Comparison of ENCODE assay signal across 11 cellular contexts in the genomic region with DNA sequence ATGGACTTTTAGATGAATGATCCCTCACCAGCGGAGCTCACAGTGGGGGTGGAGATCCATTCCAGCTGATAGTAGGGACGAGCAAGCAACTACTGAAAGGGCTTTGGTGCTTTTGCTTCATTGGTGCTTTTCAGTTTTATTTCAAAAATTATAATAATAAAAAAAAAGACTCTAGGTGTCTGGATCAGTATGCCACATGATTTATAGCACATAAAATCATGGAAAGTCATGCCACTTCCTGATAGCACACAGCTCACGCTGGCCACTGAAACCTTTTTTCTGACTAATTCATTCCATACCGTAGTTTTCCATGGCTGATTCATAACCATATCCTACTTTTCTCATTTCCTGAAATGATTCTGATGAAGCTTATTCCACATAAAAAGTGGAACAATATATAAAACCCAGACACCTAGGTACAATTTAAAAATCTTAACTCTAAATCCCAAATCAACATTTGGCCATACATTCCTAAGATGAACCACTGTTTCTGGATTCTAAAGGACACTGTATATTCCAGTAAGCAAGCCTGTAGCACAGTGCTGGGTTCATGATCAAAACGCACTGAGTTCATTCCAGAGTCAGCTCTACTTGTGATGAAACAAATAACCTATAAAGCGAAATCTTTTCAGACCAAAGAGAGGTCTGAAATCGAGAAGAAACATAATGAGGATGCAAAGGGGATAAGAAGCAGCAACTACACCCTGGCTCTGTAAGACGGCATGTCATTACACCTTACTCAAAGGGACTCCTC. TPM values are rescaled to one million over a fixed set of nuclear protein-coding genes. Genes with fewer than 3 reads are reported as not detected.
DNase-seq lines count a peak whose midpoint lies in the region; ATAC-seq and TF ChIP-seq lines count a peak whose summit lies in the region.
"Had no signal": no experiment of that assay in that cellular context is flagged by ENCODE, and none has a peak within 500 bp of the region (broad histone marks: within the 10 kb centered on the region; RNA-seq: fewer than 3 reads in every experiment).

No MANE protein-coding gene starts in this region.

- H3K9me3 Mint-ChIP-seq in nephron, result peaks cover 10% of the 10 kb centered on the region
- no peaks in the 10 kb centered on the region for H3K9me3 Mint-ChIP-seq in CD4-positive, alpha-beta T cell

- H3K4me1 ChIP-seq in PC-3 (ENCODE audit: insufficient read depth, low read length) (peaks cover 31% of the 10 kb centered on the region), ovary (ENCODE audit: insufficient read depth) (no peaks in the 10 kb centered on the region)

- DNase-seq in Daoy (ENCODE audit: low read depth) (peak; percentile 78), PC-3 (peak; percentile 90), dermis blood vessel endothelial cell (peak; percentile 92), ovary (no peak)
- DNase-seq in stimulated activated CD4-positive, alpha-beta T cell treated with anti-CD3 and anti-CD28 coated beads, Interleukin-4, amount 100 ng/mL, for 24 hours, result no peak
- no peak for DNase-seq in CD4-positive, alpha-beta T cell
- no peak for DNase-seq in NK-92 treated with Interleukin-12 subunit alpha and Interleukin-12 subunit beta, amount 100 ng/mL, for 24 hours (lab: John Stamatoyannopoulos, UW)
- DNase-seq: heart left ventricle, NCI-H1930 had no signal

- H3K4me3 ChIP-seq in PC-3 (ENCODE audit: low read length), result peak overlapping the region; percentile 36; the same call in 1 of the 2 replicates
- H3K4me3 ChIP-seq in ovary, result no peak overlapping the region
- H3K4me3 ChIP-seq: heart left ventricle had no signal

- H2AFZ ChIP-seq in PC-3 (ENCODE audit: low read length), result peak overlapping the region; percentile 68

- peak overlapping the region; percentile 36 to 71 (median 68) for H3K27ac Mint-ChIP-seq in nephron
- H3K27ac Mint-ChIP-seq in CD4-positive, alpha-beta T cell, result no peak overlapping the region
- H3K27ac Mint-ChIP-seq: T-helper 1 cell treated with Interleukin-12 subunit alpha and Interleukin-12 subunit beta and Interleukin-4 antibody, amounts not matched to agents 30 μg/mL and 1 μg/mL, for 36 hours had no signal

- no peaks in the 10 kb centered on the region for H3K9me2 ChIP-seq in PC-3 (replicated peaks; ENCODE audit: low read length)

- no peaks in the 10 kb centered on the region for H3K79me2 ChIP-seq in PC-3 (ENCODE audit: low read length)

- H3K36me3 Mint-ChIP-seq in nephron (ENCODE audit: low read depth), result peaks cover 12% of the 10 kb centered on the region
- H3K36me3 Mint-ChIP-seq in CD4-positive, alpha-beta T cell (ENCODE audit: low read depth), result peaks cover 8% of the 10 kb centered on the region

- no peaks in the 10 kb centered on the region for H4K20me1 ChIP-seq in PC-3 (ENCODE audit: low read length)

- peak overlapping the region in 1 of 3 experiments; percentile 13 for H3K4me3 Mint-ChIP-seq in nephron
- no peak overlapping the region for H3K4me3 Mint-ChIP-seq in CD4-positive, alpha-beta T cell
- H3K4me3 Mint-ChIP-seq: T-helper 1 cell treated with Interleukin-12 subunit alpha and Interleukin-12 subunit beta and Interleukin-4 antibody, amounts not matched to agents 30 μg/mL and 1 μg/mL, for 36 hours had no signal

- peak overlapping the region; percentile 97 for H3K27ac ChIP-seq in PC-3 (ENCODE audit: low read length)
- H3K27ac ChIP-seq in CD4-positive, alpha-beta T cell (ENCODE audit: low read depth, low read length), result no peak overlapping the region
- no peak overlapping the region for H3K27ac ChIP-seq in ovary

- no peak for TF ChIP-seq POLR2A in ovary (IDR thresholded peaks at IDR 0.05)

- no peaks in the 10 kb centered on the region for H3K27me3 Mint-ChIP-seq in nephron (ENCODE audit: low read depth)
- H3K27me3 Mint-ChIP-seq in CD4-positive, alpha-beta T cell, result no peaks in the 10 kb centered on the region

- H3K36me3 ChIP-seq in PC-3 (ENCODE audit: low read depth, low read length) (peaks cover 4% of the 10 kb centered on the region; the same call in 1 of the 2 replicates), ovary (no peaks in the 10 kb centered on the region)
- H3K36me3 ChIP-seq: heart left ventricle had no signal

- no peak for TF ChIP-seq CTCF in PC-3 (conservative IDR thresholded peaks at IDR 0.05; ENCODE audit: low read depth, low read length)
- TF ChIP-seq CTCF in nephron (IDR thresholded peaks at IDR 0.05; ENCODE audit: unreplicated experiment in 3 of 3), result no peak
- TF ChIP-seq CTCF in CD4-positive, alpha-beta T cell (IDR thresholded peaks at IDR 0.05), result no peak
- TF ChIP-seq CTCF in ovary (IDR thresholded peaks at IDR 0.05), result no peak

- WGBS in ovary, 3 donors, result 70 to 86% (median 73%) methylated on average over 8 of the region's 8 CpGs

- H3F3A ChIP-seq in PC-3 (ENCODE audit: low read length, unreplicated experiment), result no peaks in the 10 kb centered on the region

- CTCF ChIA-PET in PC-3 (lab: Charles Lee), result interaction anchor here (0.7 to 1.2 kb wide), 4 partner anchors 10 to 49 kb away, joined by 3 to 11 read pairs (median 4); no protein-coding TSS in a partner anchor
- CTCF ChIA-PET in CD4-positive, alpha-beta T cell (lab: Charles Lee), result no interaction called here

- H3K27me3 ChIP-seq in PC-3 (ENCODE audit: low read length) (no peaks in the 10 kb centered on the region), ovary (no peaks in the 10 kb centered on the region)
- H3K27me3 ChIP-seq in CD4-positive, alpha-beta T cell (ENCODE audit: control insufficient read depth, insufficient read depth, low read length), result no peaks in the 10 kb centered on the region
- H3K27me3 ChIP-seq: heart left ventricle had no signal

- intact Hi-C loops in PC-3 (cut with micrococcal nuclease), result loop anchor here (1.0 kb wide), 1 partner anchor 27 kb away; no protein-coding TSS in a partner anchor
- intact Hi-C loops in CD4-positive, alpha-beta T cell (cut with DNase I, micrococcal nuclease), result no loop called here
- intact Hi-C loops in ovary (cut with DNase I), result no loop called here

- H3K9ac ChIP-seq in PC-3 (ENCODE audit: low read length), result peak overlapping the region; percentile 70

- H3K9me3 ChIP-seq in PC-3 (ENCODE audit: low read length) (no peaks in the 10 kb centered on the region), ovary (no peaks in the 10 kb centered on the region)
- H3K9me3 ChIP-seq in CD4-positive, alpha-beta T cell (ENCODE audit: control insufficient read depth, low read length), result no peaks in the 10 kb centered on the region
- H3K9me3 ChIP-seq: heart left ventricle had no signal

- no peak for TF ChIP-seq EP300 in ovary (IDR thresholded peaks at IDR 0.05)

- peaks cover 6% of the 10 kb centered on the region for H3K4me1 Mint-ChIP-seq in nephron
- no peaks in the 10 kb centered on the region for H3K4me1 Mint-ChIP-seq in CD4-positive, alpha-beta T cell (ENCODE audit: low read depth)

- ATAC-seq in PC-3, result peak; percentile 95
- ATAC-seq in CD4-positive, alpha-beta T cell (ENCODE audit: poor library complexity), result no peak
- ATAC-seq: heart left ventricle had no signal

- POLR2A ChIA-PET in PC-3 (lab: Charles Lee; ENCODE audit: unreplicated experiment), result interaction anchor here (1.3 kb wide), 1 partner anchor 27 kb away, joined by 14 read pairs; no protein-coding TSS in a partner anchor
- POLR2A ChIA-PET in CD4-positive, alpha-beta T cell (lab: Charles Lee), result no interaction called here

- H3K4me2 ChIP-seq in PC-3 (ENCODE audit: low read length), result peak overlapping the region; percentile 73

- BruUV-seq in PC-3 (replicated peaks; lab: Mats Ljungman, UMichigan), result TSS peak; percentile 85

RNA-seq across cellular contexts. Expression of a gene that starts 41.4 kb away (rescaled TPM):
- 0.06 TPM in 1 of 2 replicates, not detected in the other for total RNA-seq in Daoy (2014; rRNA removed; shearing (Covaris generic))
- 0.58 and 0.69 TPM in 2 replicates for total RNA-seq in PC-3 (2014; rRNA removed)
- total RNA-seq in dermis blood vessel endothelial cell, result under 0.01 and 0.14 TPM in 2 replicates
- not detected for total RNA-seq in CD4-positive, alpha-beta T cell
- total RNA-seq in ovary, result 1 to 10 TPM in 2 of 7 donors, under 1 TPM in 3, not detected in 2; 0.37 to 4.7 (median 0.88) TPM
- 1 to 10 TPM in 1 of 2 donors, under 1 TPM in 1; 0.21 to 2.6 TPM for polyA plus RNA-seq in ovary

Comparison
In these comparisons a context has a peak if more than half of its experiments do, and no peak if none do; other contexts are left out.
1. DNase-seq: peak in Daoy (single experiment), PC-3 (single experiment) and dermis blood vessel endothelial cell (single experiment); none in stimulated activated CD4-positive, alpha-beta T cell treated with anti-CD3 and anti-CD28 coated beads, Interleukin-4, amount 100 ng/mL, for 24 hours (single experiment), CD4-positive, alpha-beta T cell (0 of 10), NK-92 treated with Interleukin-12 subunit alpha and Interleukin-12 subunit beta, amount 100 ng/mL, for 24 hours (single experiment) and ovary (0 of 5).